Comparison of ENCODE assay signal across 12 cellular contexts in the genomic region with DNA sequence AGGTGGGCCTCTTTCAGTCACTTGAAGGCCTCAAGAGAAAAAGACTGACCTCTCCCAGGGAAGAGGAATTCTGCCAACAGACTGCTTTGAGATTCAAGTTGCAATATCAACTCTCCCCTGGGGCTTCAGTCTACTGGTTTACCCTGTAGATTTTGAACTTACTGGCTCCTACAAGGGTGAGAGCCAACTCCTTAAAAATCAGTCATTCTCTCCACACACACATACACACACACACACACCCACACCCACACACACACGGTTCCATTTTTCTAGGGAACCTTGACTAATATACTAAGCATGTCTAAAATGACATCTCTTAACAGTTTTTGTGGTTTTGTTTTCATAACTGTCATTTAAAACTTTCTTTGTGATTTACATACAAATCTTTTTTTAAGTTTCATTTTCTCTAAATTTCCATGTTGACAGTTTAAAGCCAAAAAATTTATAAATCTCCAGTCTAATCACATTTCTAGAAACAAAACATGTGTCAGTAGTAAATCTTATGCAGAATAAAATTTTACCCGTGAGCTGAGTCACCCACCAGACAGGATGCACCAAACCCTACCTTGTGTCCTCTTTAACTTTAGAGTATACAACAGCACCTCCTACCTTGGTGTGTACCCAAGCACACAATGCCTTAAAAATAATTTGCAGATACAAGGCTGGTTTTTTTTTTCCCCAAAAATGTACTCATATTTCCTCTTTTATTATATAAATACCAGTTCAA.
A peak's percentile ranks its signal among the peaks of the same experiment; 100 is the strongest.
DNase-seq lines count a peak whose midpoint lies in the region; ATAC-seq, FAIRE-seq and TF ChIP-seq lines count a peak whose summit lies in the region.
"Had no signal": no experiment of that assay in that cellular context is flagged by ENCODE, and none has a peak within 500 bp of the region (broad histone marks: within the 10 kb centered on the region; RNA-seq: fewer than 3 reads in every experiment).

No MANE protein-coding gene starts in this region.

- H3K4me3 Mint-ChIP-seq in activated CD4-positive, alpha-beta memory T cell treated with anti-CD3 and anti-CD28 coated beads for 36 hours, result no peak overlapping the region
- H3K4me3 Mint-ChIP-seq: CD4-positive, CD25-positive, alpha-beta regulatory T cell had no signal

- H3K27ac Mint-ChIP-seq in activated CD4-positive, alpha-beta memory T cell treated with anti-CD3 and anti-CD28 coated beads for 36 hours, result peak overlapping the region; percentile 73
- H3K27ac Mint-ChIP-seq: CD4-positive, CD25-positive, alpha-beta regulatory T cell had no signal

- no peaks in the 10 kb centered on the region for H3K36me3 ChIP-seq in stomach

- H3K4me1 Mint-ChIP-seq in activated CD4-positive, alpha-beta memory T cell treated with anti-CD3 and anti-CD28 coated beads for 36 hours (ENCODE audit: low read depth), result peaks cover 27% of the 10 kb centered on the region

- H3K27me3 ChIP-seq in stomach, result no peaks in the 10 kb centered on the region

- POLR2A ChIA-PET in activated CD4-positive, alpha-beta memory T cell treated with anti-CD3 and anti-CD28 coated beads for 36 hours (lab: Charles Lee), result no interaction called here

- CTCF ChIA-PET in activated CD4-positive, alpha-beta memory T cell treated with anti-CD3 and anti-CD28 coated beads for 36 hours (lab: Charles Lee), result interaction anchor here (1.1 to 2.1 kb wide), 6 partner anchors 34 to 96 kb away, joined by 3 to 11 read pairs (median 5); no protein-coding TSS in a partner anchor

- no peaks in the 10 kb centered on the region for H3K27me3 Mint-ChIP-seq in activated CD4-positive, alpha-beta memory T cell treated with anti-CD3 and anti-CD28 coated beads for 36 hours
- H3K27me3 Mint-ChIP-seq: CD4-positive, CD25-positive, alpha-beta regulatory T cell had no signal

- no peak for FAIRE-seq in urothelium cell line (lab: Jason Lieb, UNC)

- no peak for TF ChIP-seq CTCF in stomach (IDR thresholded peaks at IDR 0.05)

- peaks cover 0 to 6% (median 0%) of the 10 kb centered on the region in 4 donors for H3K9me3 ChIP-seq in stomach

- intact Hi-C loops in activated CD4-positive, alpha-beta memory T cell treated with anti-CD3 and anti-CD28 coated beads for 36 hours (cut with micrococcal nuclease), result loop anchor here (1.0 to 10.0 kb wide), 9 partner anchors 33 to 707 kb away; a partner anchor contains a TSS
- intact Hi-C loops in stomach (cut with DNase I; ENCODE audit: low total_unique reads), result no loop called here

- TF ChIP-seq POLR2A in stomach (IDR thresholded peaks at IDR 0.05), result no peak

- DNase-seq in stimulated activated CD4-positive, alpha-beta T cell treated with anti-CD3 and anti-CD28 coated beads, Interleukin-12 subunit alpha, Interleukin-12 subunit beta, amount 100 ng/mL, for 48 hours (ENCODE audit: low read depth in 2 of 3, low spot score in 1 of 3), result peak; percentile 10 to 25 (median 16)
- no peak for DNase-seq in stimulated activated CD4-positive, alpha-beta T cell treated with anti-CD3 and anti-CD28 coated beads, Interleukin-2, amount 100 ng/mL, for 48 hours
- DNase-seq in activated CD4-positive, alpha-beta memory T cell treated with anti-CD3 and anti-CD28 coated beads for 36 hours, result peak; percentile 61
- peak; percentile 55 for DNase-seq in fibroblast of peridontal ligament (ENCODE audit: extremely low read depth)
- DNase-seq in urothelium cell line (ENCODE audit: low spot score), result peak; percentile 35
- no peak for DNase-seq in stomach
- DNase-seq in ACHN, result no peak
- DNase-seq: effector memory CD4-positive, alpha-beta T cell; NCI-H510A treated with DMSO at 0.1 percent for 48 hours; occipital lobe had no signal

- in situ Hi-C loops in ACHN (cut with HindIII; ENCODE audit: low pct_ligation_motif_present, low pct_unique_long_range_greater_than_20kb, low sequenced_read_pairs), result no loop called here

- WGBS in stomach, 5 donors, result 36 to 56% (median 50%) methylated on average over 2 of the region's 2 CpGs

- no peak for TF ChIP-seq EP300 in stomach (IDR thresholded peaks at IDR 0.05)

- no peaks in the 10 kb centered on the region for H3K36me3 Mint-ChIP-seq in activated CD4-positive, alpha-beta memory T cell treated with anti-CD3 and anti-CD28 coated beads for 36 hours
- H3K36me3 Mint-ChIP-seq: CD4-positive, CD25-positive, alpha-beta regulatory T cell had no signal

- H3K4me3 ChIP-seq in stomach, result no peak overlapping the region

- H3K4me1 ChIP-seq in stomach, result no peaks in the 10 kb centered on the region

- ATAC-seq in HG03460 (IDR thresholded peaks at IDR 0.05; ENCODE audit: unreplicated experiment), result no peak

- no peak overlapping the region for H3K27ac ChIP-seq in stomach

- no peaks in the 10 kb centered on the region for H3K9me3 Mint-ChIP-seq in activated CD4-positive, alpha-beta memory T cell treated with anti-CD3 and anti-CD28 coated beads for 36 hours

Comparison
In these comparisons a context has a peak if more than half of its experiments do, and no peak if none do; other contexts are left out.
1. DNase-seq: peak in stimulated activated CD4-positive, alpha-beta T cell treated with anti-CD3 and anti-CD28 coated beads, Interleukin-12 subunit alpha, Interleukin-12 subunit beta, amount 100 ng/mL, for 48 hours (3 of 3), activated CD4-positive, alpha-beta memory T cell treated with anti-CD3 and anti-CD28 coated beads for 36 hours (single experiment), fibroblast of peridontal ligament (single experiment) and urothelium cell line (single experiment); none in stimulated activated CD4-positive, alpha-beta T cell treated with anti-CD3 and anti-CD28 coated beads, Interleukin-2, amount 100 ng/mL, for 48 hours (0 of 2), stomach (single experiment) and ACHN (single experiment).